Comparison of ENCODE assay signal across 1 cellular context in genomic region chr6:43267619-43268347, GRCh38.
TF ChIP-seq lines count a peak whose summit lies in the region.

No MANE protein-coding gene starts in this region.

TF ChIP-seq in HepG2, 621 proteins besides CTCF, POLR2A, EP300 and RAD21 (continued from another document and continues in another):
- no peak for TF ChIP-seq PRDM15 (CRISPR knock-in tag; IDR thresholded peaks at IDR 0.05)
- TF ChIP-seq ZNF839 (CRISPR knock-in tag; IDR thresholded peaks at IDR 0.05; ENCODE audit: borderline replicate concordance), result peak; percentile 95; the same call in 1 of the 2 replicates
- TF ChIP-seq MBNL3 (CRISPR knock-in tag; conservative IDR thresholded peaks at IDR 0.05), result no peak
- no peak for TF ChIP-seq IKZF1 (IDR thresholded peaks at IDR 0.05)
- TF ChIP-seq FOXP1 (IDR thresholded peaks at IDR 0.05), result peak; percentile 75
- peak; percentile 98 for TF ChIP-seq FOXP1 (CRISPR knock-in tag; IDR thresholded peaks at IDR 0.05)
- TF ChIP-seq SETDB1 (CRISPR knock-in tag; IDR thresholded peaks at IDR 0.05; ENCODE audit: borderline replicate concordance), result no peak
- TF ChIP-seq ATF6 (CRISPR knock-in tag; conservative IDR thresholded peaks at IDR 0.05), result peak; percentile 89
- peak; percentile 91 for TF ChIP-seq ZNF768 (CRISPR knock-in tag; IDR thresholded peaks at IDR 0.05)
- TF ChIP-seq ZBTB7B (CRISPR knock-in tag; IDR thresholded peaks at IDR 0.05), result peak; percentile 100
- TF ChIP-seq PLSCR1 (CRISPR knock-in tag; IDR thresholded peaks at IDR 0.05; ENCODE audit: borderline replicate concordance), result peak; percentile 71; the same call in 1 of the 2 replicates
- TF ChIP-seq MLX (CRISPR knock-in tag; IDR thresholded peaks at IDR 0.05), result peak; percentile 100
- TF ChIP-seq PRDM10 (CRISPR knock-in tag; IDR thresholded peaks at IDR 0.05; ENCODE audit: low read depth), result peak; percentile 94
- TF ChIP-seq NCOA1 (CRISPR knock-in tag; IDR thresholded peaks at IDR 0.05), result peak; percentile 100
- peak; percentile 89 for TF ChIP-seq CBX1 (IDR thresholded peaks at IDR 0.05; ENCODE audit: low read depth)
- TF ChIP-seq ZNF550 (CRISPR knock-in tag; IDR thresholded peaks at IDR 0.05; ENCODE audit: borderline replicate concordance), result peak; percentile 99; the same call in 1 of the 2 replicates
- TF ChIP-seq ZNF367 (CRISPR knock-in tag; IDR thresholded peaks at IDR 0.05; ENCODE audit: borderline replicate concordance), result no peak
- no peak for TF ChIP-seq MATR3 (CRISPR knock-in tag; IDR thresholded peaks at IDR 0.05)
- TF ChIP-seq KIAA2018 (CRISPR knock-in tag; IDR thresholded peaks at IDR 0.05; ENCODE audit: borderline replicate concordance), result peak; percentile 99
- TF ChIP-seq CENPX (CRISPR knock-in tag; IDR thresholded peaks at IDR 0.05), result no peak
- peak; percentile 99 for TF ChIP-seq NR2F6 (IDR thresholded peaks at IDR 0.05)
- peak; percentile 100 for TF ChIP-seq NR2F6 (CRISPR knock-in tag; IDR thresholded peaks at IDR 0.05)
- TF ChIP-seq ZNF788 (CRISPR knock-in tag; IDR thresholded peaks at IDR 0.05; ENCODE audit: borderline replicate concordance), result peak; percentile 100
- peak; percentile 96 for TF ChIP-seq ZMYM4 (CRISPR knock-in tag; IDR thresholded peaks at IDR 0.05)
- TF ChIP-seq DZIP1 (CRISPR knock-in tag; IDR thresholded peaks at IDR 0.05), result peak; percentile 97; the same call in 1 of the 2 replicates
- TF ChIP-seq ARID5B (CRISPR knock-in tag; IDR thresholded peaks at IDR 0.05), result peak; percentile 100
- TF ChIP-seq BHLHE40 (IDR thresholded peaks at IDR 0.05; ENCODE audit: low read length), result peak; percentile 98
- peak; percentile 92 for TF ChIP-seq JUN (CRISPR knock-in tag; IDR thresholded peaks at IDR 0.05)
